In genomic region chr5:74766887-74767578, GRCh38 we compare ENCODE assay signal across 1 cellular context.
TF ChIP-seq lines count a peak whose summit lies in the region.

GFM2 (minus strand) TSS chr5:74767117; CDS start chr5:74763742, 3,375 bp downstream.
NSA2 (plus strand) TSS chr5:74767249; CDS start chr5:74767361, 112 bp downstream.

TF ChIP-seq in HEK293, 187 proteins besides CTCF, POLR2A, EP300 and RAD21 (continued from another document and continues in another):
- TF ChIP-seq ZNF148 (tag by site-specific recombination; IDR thresholded peaks at IDR 0.05; ENCODE audit: borderline replicate concordance) (no peak), ZNF416 (tag by site-specific recombination; IDR thresholded peaks at IDR 0.05) (no peak), ZNF501 (tag by site-specific recombination; IDR thresholded peaks at IDR 0.05) (peak; percentile 97), ZNF433 (tag by site-specific recombination; IDR thresholded peaks at IDR 0.05; ENCODE audit: low read depth) (no peak), ZNF571 (tag by site-specific recombination; IDR thresholded peaks at IDR 0.05) (no peak), ZNF19 (tag by site-specific recombination; IDR thresholded peaks at IDR 0.05; ENCODE audit: low read depth) (no peak), ZFP41 (tag by site-specific recombination; IDR thresholded peaks at IDR 0.05; ENCODE audit: borderline replicate concordance) (no peak), MEIS1 (CRISPR knock-in tag; IDR thresholded peaks at IDR 0.05; ENCODE audit: borderline replicate concordance) (no peak), TRIM28 (IDR thresholded peaks at IDR 0.05; ENCODE audit: borderline replicate concordance, low read length) (peak; percentile 71; the same call in 1 of the 2 replicates), ZNF146 (tag by site-specific recombination; IDR thresholded peaks at IDR 0.05) (0 out of 2 replicates have a peak, but pooled peaks have one; percentile 45), SCRT2 (tag by site-specific recombination; IDR thresholded peaks at IDR 0.05) (peak; percentile 37; the same call in 1 of the 2 replicates), ZFP37 (tag by site-specific recombination; IDR thresholded peaks at IDR 0.05) (peak; percentile 99), ZNF324 (tag by site-specific recombination; IDR thresholded peaks at IDR 0.05) (peak; percentile 97), TSHZ1 (tag by site-specific recombination; IDR thresholded peaks at IDR 0.05; ENCODE audit: borderline replicate concordance) (peak; percentile 61; the same call in 1 of the 2 replicates), ZNF473 (tag by site-specific recombination; IDR thresholded peaks at IDR 0.05) (no peak), ZNF707 (tag by site-specific recombination; IDR thresholded peaks at IDR 0.05) (no peak), ZNF48 (tag by site-specific recombination; IDR thresholded peaks at IDR 0.05) (no peak), BCL6B (tag by site-specific recombination; IDR thresholded peaks at IDR 0.05) (no peak), PBX3 (CRISPR knock-in tag; IDR thresholded peaks at IDR 0.05) (peak; percentile 71; the same call in 1 of the 2 replicates), ZNF394 (tag by site-specific recombination; IDR thresholded peaks at IDR 0.05; ENCODE audit: borderline replicate concordance) (peak; percentile 78), ZFP3 (tag by site-specific recombination; IDR thresholded peaks at IDR 0.05; ENCODE audit: low read depth) (no peak), ZNF549 (tag by site-specific recombination; IDR thresholded peaks at IDR 0.05) (no peak), ZNF391 (tag by site-specific recombination; IDR thresholded peaks at IDR 0.05; ENCODE audit: borderline replicate concordance, low read depth) (peak; percentile 97; the same call in 1 of the 2 replicates), ZNF488 (tag by site-specific recombination; IDR thresholded peaks at IDR 0.05) (no peak), PRDM10 (tag by site-specific recombination; IDR thresholded peaks at IDR 0.05) (peak; percentile 94), KLF8 (tag by site-specific recombination; IDR thresholded peaks at IDR 0.05) (peak; percentile 95), ZNF23 (tag by site-specific recombination; IDR thresholded peaks at IDR 0.05; ENCODE audit: borderline replicate concordance) (no peak), ZBTB26 (tag by site-specific recombination; optimal IDR thresholded peaks at IDR 0.05) (peak; percentile 46), YY2 (tag by site-specific recombination; IDR thresholded peaks at IDR 0.05) (peak; percentile 83), KLF1 (tag by site-specific recombination; IDR thresholded peaks at IDR 0.05) (peak; percentile 29; the same call in 1 of the 2 replicates), GLI4 (tag by site-specific recombination; IDR thresholded peaks at IDR 0.05) (peak; percentile 93), YY1 (tag by site-specific recombination; IDR thresholded peaks at IDR 0.05) (peak; percentile 73), ZNF654 (tag by site-specific recombination; IDR thresholded peaks at IDR 0.05; ENCODE audit: low read depth) (peak; percentile 11; the same call in 1 of the 2 replicates), OSR2 (tag by site-specific recombination; IDR thresholded peaks at IDR 0.05) (peak; percentile 28; the same call in 1 of the 2 replicates), ZNF211 (tag by site-specific recombination; IDR thresholded peaks at IDR 0.05; ENCODE audit: low read depth) (no peak), ZNF449 (tag by site-specific recombination; IDR thresholded peaks at IDR 0.05) (peak; percentile 80; the same call in 1 of the 2 replicates), ZBTB8A (tag by site-specific recombination; IDR thresholded peaks at IDR 0.05) (peak; percentile 51), ZNF266 (tag by site-specific recombination; IDR thresholded peaks at IDR 0.05; ENCODE audit: low read depth) (no peak), SALL2 (tag by site-specific recombination; IDR thresholded peaks at IDR 0.05; ENCODE audit: borderline replicate concordance) (no peak), ZNF600 (tag by site-specific recombination; IDR thresholded peaks at IDR 0.05) (peak; percentile 25; the same call in 1 of the 2 replicates), ZNF280C (tag by site-specific recombination; IDR thresholded peaks at IDR 0.05) (no peak), ZNF354C (tag by site-specific recombination; IDR thresholded peaks at IDR 0.05; ENCODE audit: borderline replicate concordance, low read depth) (no peak), ZBTB1 (tag by site-specific recombination; IDR thresholded peaks at IDR 0.05) (no peak), ZNF114 (tag by site-specific recombination; IDR thresholded peaks at IDR 0.05) (no peak), BCL11A (tag by site-specific recombination; IDR thresholded peaks at IDR 0.05; ENCODE audit: low read depth) (no peak), ZNF138 (tag by site-specific recombination; IDR thresholded peaks at IDR 0.05; ENCODE audit: borderline replicate concordance) (no peak), ZNF121 (tag by site-specific recombination; IDR thresholded peaks at IDR 0.05) (no peak; the same call in 1 of the 2 replicates)
